19 cellular contexts compared by ENCODE assay signal in the genomic region with DNA sequence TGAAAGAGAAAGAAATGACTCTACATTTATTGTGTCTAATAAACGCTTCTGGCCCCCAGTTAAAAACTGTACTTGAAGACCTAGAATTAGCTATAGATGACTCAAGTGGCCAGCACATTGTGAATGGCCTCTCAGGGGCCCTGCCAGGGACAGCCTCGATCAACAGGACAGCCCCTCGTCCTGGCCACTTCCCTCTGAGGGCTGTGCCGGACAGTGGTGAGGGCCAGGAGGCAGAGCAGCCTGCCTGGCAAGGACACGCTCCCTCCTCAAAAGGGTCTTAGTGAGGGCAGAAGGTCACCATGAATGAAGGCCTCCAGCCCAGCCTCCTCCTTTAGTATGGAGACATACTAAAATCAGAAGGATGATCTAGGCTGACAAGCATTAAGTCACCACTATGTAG.
"Had no signal": no experiment of that assay in that cellular context is flagged by ENCODE, and none has a peak within 500 bp of the region (broad histone marks: within the 10 kb centered on the region; RNA-seq: fewer than 3 reads in every experiment).

No MANE protein-coding gene starts in this region.

- H3K27ac Mint-ChIP-seq: natural killer cell; progenitor cell of endocrine pancreas; stimulated activated memory B cell treated with anti-CD40 and anti-IgM and Interleukin-4, amounts not matched to agents 10 μg/mL and 1 μg/mL and 100 μg/mL, for 72 hours had no signal

- H3K9me3 ChIP-seq: lower lobe of right lung, pancreas, sigmoid colon, thoracic aorta, tibial nerve, upper lobe of right lung, uterus had no signal

- H3K9me3 Mint-ChIP-seq: immature natural killer cell; natural killer cell; stimulated activated memory B cell treated with anti-CD40 and anti-IgM and Interleukin-4, amounts not matched to agents 10 μg/mL and 1 μg/mL and 100 μg/mL, for 72 hours had no signal

- H3K4me3 Mint-ChIP-seq: immature natural killer cell; natural killer cell; stimulated activated memory B cell treated with anti-CD40 and anti-IgM and Interleukin-4, amounts not matched to agents 10 μg/mL and 1 μg/mL and 100 μg/mL, for 72 hours had no signal

- H3K4me3 ChIP-seq: dorsolateral prefrontal cortex, lower lobe of right lung, pancreas, sigmoid colon, thoracic aorta, tibial nerve, upper lobe of right lung, uterus had no signal

- H3K4me1 ChIP-seq: lower lobe of right lung, sigmoid colon, tibial nerve, upper lobe of right lung, uterus had no signal

- H3K4me1 Mint-ChIP-seq: immature natural killer cell; natural killer cell; stimulated activated memory B cell treated with anti-CD40 and anti-IgM and Interleukin-4, amounts not matched to agents 10 μg/mL and 1 μg/mL and 100 μg/mL, for 72 hours had no signal

- H3K36me3 ChIP-seq: lower lobe of right lung, pancreas, sigmoid colon, thoracic aorta, tibial nerve, upper lobe of right lung, uterus had no signal

- H3K27me3 ChIP-seq: pancreas, sigmoid colon, tibial nerve, upper lobe of right lung, uterus had no signal

- DNase-seq: dorsolateral prefrontal cortex; effector CD4-positive, alpha-beta T cell; hypothalamus; immature natural killer cell; left ventricle myocardium superior; lower lobe of right lung; natural killer cell; occipital lobe; pancreas; sigmoid colon; stimulated activated CD4-positive, alpha-beta T cell treated with anti-CD3 and anti-CD28 coated beads, Interleukin-4, amount 100 ng/mL, for 4 hours; stimulated activated naive CD8-positive, alpha-beta T cell treated with anti-CD3 and anti-CD28 coated beads, Interleukin-15, Interleukin-2, amounts not matched to agents 100 U/mL and 50 U/mL, for 24 hours; substantia nigra; uterus had no signal

- H3K27me3 Mint-ChIP-seq: progenitor cell of endocrine pancreas had no signal

- H3K36me3 Mint-ChIP-seq: immature natural killer cell; natural killer cell; stimulated activated memory B cell treated with anti-CD40 and anti-IgM and Interleukin-4, amounts not matched to agents 10 μg/mL and 1 μg/mL and 100 μg/mL, for 72 hours had no signal

- ATAC-seq: left ventricle myocardium superior; lower lobe of right lung; natural killer cell; pancreas; stimulated activated memory B cell treated with anti-CD40 and anti-IgM and Interleukin-4, amounts not matched to agents 10 μg/mL and 1 μg/mL and 100 μg/mL, for 72 hours; stimulated activated naive CD8-positive, alpha-beta T cell treated with anti-CD3 and anti-CD28 coated beads, Interleukin-15, Interleukin-2, amounts not matched to agents 100 U/mL and 50 U/mL, for 24 hours; upper lobe of right lung had no signal

- H3K27ac ChIP-seq: dorsolateral prefrontal cortex, lower lobe of right lung, pancreas, sigmoid colon, thoracic aorta, tibial nerve, upper lobe of right lung, uterus had no signal
